ENCODE assay signal across 7 cellular contexts in genomic region chr12:79127268-79127895, GRCh38.
DNase-seq lines count a peak whose midpoint lies in the region; ATAC-seq and TF ChIP-seq lines count a peak whose summit lies in the region.

No MANE protein-coding gene starts in this region.

- in situ Hi-C loops in GM13976 (cut with MboI; ENCODE audit: low sequenced_read_pairs, unreplicated experiment), result no loop called here

- no peak overlapping the region for H3K27ac Mint-ChIP-seq in stimulated activated memory B cell treated with anti-CD40 and anti-IgM and Interleukin-4, amounts not matched to agents 10 μg/mL and 1 μg/mL and 100 μg/mL, for 72 hours

- DNase-seq in SW480 (ENCODE audit: low spot score) (peak; percentile 16), DMS114 treated with DMSO at 0.1 percent for 48 hours (lab: John Stamatoyannopoulos, UW; ENCODE audit: unreplicated experiment) (no peak), GM13976 (ENCODE audit: low spot score) (no peak), NCI-H1092 treated with DMSO at 0.1 percent for 48 hours (lab: John Stamatoyannopoulos, UW) (no peak)

- ATAC-seq in GM19372 (IDR thresholded peaks at IDR 0.05; ENCODE audit: low read depth, unreplicated experiment), result peak; percentile 87
- ATAC-seq in HG03064 (IDR thresholded peaks at IDR 0.05; ENCODE audit: low read depth, unreplicated experiment), result peak; percentile 98
- ATAC-seq in stimulated activated memory B cell treated with anti-CD40 and anti-IgM and Interleukin-4, amounts not matched to agents 10 μg/mL and 1 μg/mL and 100 μg/mL, for 72 hours, result peak; percentile 31

- TF ChIP-seq CTCF in GM13976 (IDR thresholded peaks at IDR 0.05; ENCODE audit: borderline replicate concordance, control extremely low read depth, extremely low read depth, insufficient read depth, missing control alignments), result no peak

- H3K9me3 Mint-ChIP-seq in stimulated activated memory B cell treated with anti-CD40 and anti-IgM and Interleukin-4, amounts not matched to agents 10 μg/mL and 1 μg/mL and 100 μg/mL, for 72 hours, result peaks cover 3% of the 10 kb centered on the region

- H3K36me3 Mint-ChIP-seq in stimulated activated memory B cell treated with anti-CD40 and anti-IgM and Interleukin-4, amounts not matched to agents 10 μg/mL and 1 μg/mL and 100 μg/mL, for 72 hours, result no peaks in the 10 kb centered on the region

- no peaks in the 10 kb centered on the region for H3K27me3 Mint-ChIP-seq in stimulated activated memory B cell treated with anti-CD40 and anti-IgM and Interleukin-4, amounts not matched to agents 10 μg/mL and 1 μg/mL and 100 μg/mL, for 72 hours

- no peak overlapping the region for H3K4me3 Mint-ChIP-seq in stimulated activated memory B cell treated with anti-CD40 and anti-IgM and Interleukin-4, amounts not matched to agents 10 μg/mL and 1 μg/mL and 100 μg/mL, for 72 hours

- H3K4me1 Mint-ChIP-seq in stimulated activated memory B cell treated with anti-CD40 and anti-IgM and Interleukin-4, amounts not matched to agents 10 μg/mL and 1 μg/mL and 100 μg/mL, for 72 hours, result no peaks in the 10 kb centered on the region

Comparison
In these comparisons a context has a peak if more than half of its experiments do, and no peak if none do; other contexts are left out.
1. ATAC-seq: peak in every context shown above with its lines; median percentile 98 in HG03064; 87 in GM19372; 31 in stimulated activated memory B cell treated with anti-CD40 and anti-IgM and Interleukin-4, amounts not matched to agents 10 μg/mL and 1 μg/mL and 100 μg/mL, for 72 hours.